ENCODE assay signal across 10 cellular contexts in genomic region chr11:65713212-65713969, GRCh38. TPM values are rescaled to one million over a fixed set of nuclear protein-coding genes. Genes with fewer than 3 reads are reported as not detected.
DNase-seq lines count a peak whose midpoint lies in the region; ATAC-seq and TF ChIP-seq lines count a peak whose summit lies in the region.
"Had no signal": no experiment of that assay in that cellular context is flagged by ENCODE, and none has a peak within 500 bp of the region (broad histone marks: within the 10 kb centered on the region; RNA-seq: fewer than 3 reads in every experiment).

No MANE protein-coding gene starts in this region.

- H3K27me3 Mint-ChIP-seq in T-helper 2 cell treated with Interferon-gamma antibody and Interleukin-4, amounts not matched to agents 5 μg/mL and 100 μg/mL, for 36 hours (ENCODE audit: low read depth): no peaks in the 10 kb centered on the region
- peaks cover 2% of the 10 kb centered on the region for H3K27me3 Mint-ChIP-seq in WTC11 (ENCODE audit: low read depth)

- DNase-seq in T-helper 2 cell treated with Interferon-gamma antibody and Interleukin-4, amounts not matched to agents 5 μg/mL and 100 μg/mL, for 36 hours (ENCODE audit: low spot score): no peak
- DNase-seq in T-helper 2 cell (no peak), WTC11 (ENCODE audit: low spot score) (peak; percentile 10), fibroblast of pulmonary artery (ENCODE audit: low read depth) (no peak), smooth muscle cell (lab: John Stamatoyannopoulos, UW; ENCODE audit: unreplicated experiment) (no peak), GM10266 (ENCODE audit: extremely low spot score) (no peak), dedifferentiated amniotic fluid mesenchymal stem cell (ENCODE audit: extremely low spot score) (no peak)
- DNase-seq: central memory CD4-positive, alpha-beta T cell; substantia nigra had no signal

- peak overlapping the region; percentile 93 for H3K4me3 Mint-ChIP-seq in T-helper 2 cell treated with Interferon-gamma antibody and Interleukin-4, amounts not matched to agents 5 μg/mL and 100 μg/mL, for 36 hours
- H3K4me3 Mint-ChIP-seq in WTC11: peak overlapping the region; percentile 82

- 98% methylated on average over 19 of the region's 24 CpGs for WGBS in smooth muscle cell (ENCODE audit: low lambda C conversion rate)

- no peak overlapping the region for H3K27ac ChIP-seq in smooth muscle cell (ENCODE audit: low read depth)

- TF ChIP-seq CTCF in WTC11 (IDR thresholded peaks at IDR 0.05): no peak
- no peak for TF ChIP-seq CTCF in fibroblast of pulmonary artery (IDR thresholded peaks at IDR 0.05; ENCODE audit: low read length, missing control alignments)
- no peak for TF ChIP-seq CTCF in smooth muscle cell (IDR thresholded peaks at IDR 0.05; ENCODE audit: borderline replicate concordance, insufficient read depth, poor library complexity, severe bottlenecking)
- no peak for TF ChIP-seq CTCF in GM10266 (IDR thresholded peaks at IDR 0.05; ENCODE audit: control insufficient read depth, insufficient read depth, low read depth, missing control alignments)

- peaks cover 3% of the 10 kb centered on the region for H4K20me1 ChIP-seq in smooth muscle cell (ENCODE audit: low read depth)

- H3K4me3 ChIP-seq in fibroblast of pulmonary artery (replicated peaks; ENCODE audit: low read depth, low read length) (peak overlapping the region; percentile 67), smooth muscle cell (peak overlapping the region; percentile 63)

- peak overlapping the region; percentile 63 for H3K27ac Mint-ChIP-seq in T-helper 2 cell treated with Interferon-gamma antibody and Interleukin-4, amounts not matched to agents 5 μg/mL and 100 μg/mL, for 36 hours
- H3K27ac Mint-ChIP-seq in WTC11: no peak overlapping the region

- no peaks in the 10 kb centered on the region for H3K27me3 ChIP-seq in smooth muscle cell (ENCODE audit: low read depth)

- CTCF ChIA-PET in WTC11 (lab: Charles Lee): interaction anchor here (1.1 to 4.5 kb wide), 7 partner anchors 14 to 332 kb away, joined by 7 to 48 read pairs (median 21); partner anchors contain the start of genes AP5B1, CCDC85B and FIBP

- H3K79me2 ChIP-seq in smooth muscle cell (ENCODE audit: low read depth): no peaks in the 10 kb centered on the region

- H3K36me3 ChIP-seq in smooth muscle cell (ENCODE audit: low read depth): no peaks in the 10 kb centered on the region

- H3F3A ChIP-seq in smooth muscle cell (ENCODE audit: low read depth): no peaks in the 10 kb centered on the region

- peaks cover 21% of the 10 kb centered on the region for H3K4me1 Mint-ChIP-seq in T-helper 2 cell treated with Interferon-gamma antibody and Interleukin-4, amounts not matched to agents 5 μg/mL and 100 μg/mL, for 36 hours (ENCODE audit: low read depth)
- H3K4me1 Mint-ChIP-seq in WTC11: 0 out of 2 replicates have a peak, but pooled peaks cover 3% of the 10 kb centered on the region

- H3K9me3 ChIP-seq in smooth muscle cell (replicated peaks; ENCODE audit: low read depth): no peaks in the 10 kb centered on the region

- H3K4me2 ChIP-seq in smooth muscle cell: peak overlapping the region; percentile 82

- H3K9me3 Mint-ChIP-seq in T-helper 2 cell treated with Interferon-gamma antibody and Interleukin-4, amounts not matched to agents 5 μg/mL and 100 μg/mL, for 36 hours: no peaks in the 10 kb centered on the region
- no peaks in the 10 kb centered on the region for H3K9me3 Mint-ChIP-seq in WTC11

- no peak overlapping the region for H2AFZ ChIP-seq in smooth muscle cell (ENCODE audit: low read depth)

- H3K36me3 Mint-ChIP-seq in T-helper 2 cell treated with Interferon-gamma antibody and Interleukin-4, amounts not matched to agents 5 μg/mL and 100 μg/mL, for 36 hours (ENCODE audit: low read depth): peaks cover 49% of the 10 kb centered on the region
- H3K36me3 Mint-ChIP-seq in WTC11: peaks cover 47% of the 10 kb centered on the region

- H3K9ac ChIP-seq in smooth muscle cell (ENCODE audit: low read depth): no peak overlapping the region

- POLR2A ChIA-PET in WTC11 (lab: Charles Lee): interaction anchor here (2.7 kb wide), 1 partner anchor 146 kb away, joined by 18 read pairs; the partner anchor contains the start of genes CFL1 and MUS81

- no peaks in the 10 kb centered on the region for H3K4me1 ChIP-seq in smooth muscle cell (ENCODE audit: low read depth)

- ATAC-seq in WTC11 (no peak), HG02678 (IDR thresholded peaks at IDR 0.05; ENCODE audit: unreplicated experiment) (no peak)

TF ChIP-seq in WTC11, 78 proteins besides CTCF, POLR2A, EP300 and RAD21 (continues in another document):
- no peak for TF ChIP-seq ATF6 (CRISPR knock-in tag; IDR thresholded peaks at IDR 0.05)
- TF ChIP-seq GABPB1 (CRISPR knock-in tag; IDR thresholded peaks at IDR 0.05): no peak
- no peak for TF ChIP-seq TEAD4 (CRISPR knock-in tag; IDR thresholded peaks at IDR 0.05)
- TF ChIP-seq ZNF512 (CRISPR knock-in tag; IDR thresholded peaks at IDR 0.05; ENCODE audit: borderline replicate concordance): no peak
- no peak for TF ChIP-seq ZNF281 (CRISPR knock-in tag; IDR thresholded peaks at IDR 0.05)
- TF ChIP-seq ATF2 (CRISPR knock-in tag; IDR thresholded peaks at IDR 0.05; ENCODE audit: borderline replicate concordance, low read depth): no peak
- TF ChIP-seq EMX1 (CRISPR knock-in tag; IDR thresholded peaks at IDR 0.05): no peak

RNA-seq across cellular contexts. Expression of gene KAT5, which starts 1.3 kb away (rescaled TPM):
- total RNA-seq in WTC11 (2021) (44.9 to 56.6 TPM (median 46.0 TPM) in 3 replicates), smooth muscle cell (37.0 and 40.1 TPM in 2 replicates)
- 38.8 and 45.1 TPM in 2 replicates for polyA plus RNA-seq in smooth muscle cell

RNA-seq across cellular contexts. Expression of gene RNASEH2C, which starts 7.2 kb away (rescaled TPM):
- total RNA-seq in WTC11 (2021) (42.1 to 53.0 TPM (median 52.2 TPM) in 3 replicates), smooth muscle cell (20.9 and 30.0 TPM in 2 replicates)
- polyA plus RNA-seq in smooth muscle cell: 51.7 and 56.8 TPM in 2 replicates

RNA-seq across cellular contexts. Expression of gene RELA, which starts 50.7 kb away (rescaled TPM):
- total RNA-seq in WTC11 (2021): 26.3 to 35.1 TPM (median 29.0 TPM) in 3 replicates
- total RNA-seq in smooth muscle cell: 41.7 and 48.1 TPM in 2 replicates
- 82.8 and 98.4 TPM in 2 replicates for polyA plus RNA-seq in smooth muscle cell
